9 cellular contexts compared by ENCODE assay signal in genomic region chr3:73623316-73623715, GRCh38. TPM values are rescaled to one million over a fixed set of nuclear protein-coding genes. Genes with fewer than 3 reads are reported as not detected.
DNase-seq lines count a peak whose midpoint lies in the region; ATAC-seq and TF ChIP-seq lines count a peak whose summit lies in the region.
"Had no signal": no experiment of that assay in that cellular context is flagged by ENCODE, and none has a peak within 500 bp of the region (broad histone marks: within the 10 kb centered on the region; RNA-seq: fewer than 3 reads in every experiment).

No MANE protein-coding gene starts in this region.

- no peak for TF ChIP-seq POLR2A in suprapubic skin (IDR thresholded peaks at IDR 0.05)

- H3K4me2 ChIP-seq in mesenchymal stem cell (ENCODE audit: low read length, poor library complexity, severe bottlenecking): peak overlapping the region; percentile 96

- H3K27ac ChIP-seq in ectodermal cell (ENCODE audit: insufficient read depth, low read depth, low read length, poor library complexity, severe bottlenecking) (no peak overlapping the region), mesenchymal stem cell (ENCODE audit: low read length, poor library complexity, severe bottlenecking) (no peak overlapping the region), suprapubic skin (peak overlapping the region; percentile 79)

- no peak for TF ChIP-seq CTCF in LNCaP clone FGC (IDR thresholded peaks at IDR 0.05; ENCODE audit: control insufficient read depth, extremely low read depth, insufficient read depth)
- TF ChIP-seq CTCF in suprapubic skin (IDR thresholded peaks at IDR 0.05): no peak
- TF ChIP-seq CTCF in natural killer cell (IDR thresholded peaks at IDR 0.05): no peak

- H2AK5ac ChIP-seq in mesenchymal stem cell (ENCODE audit: low read length, severe bottlenecking): no peak overlapping the region

- intact Hi-C loops in natural killer cell (cut with micrococcal nuclease): no loop called here

- H3K9me3 Mint-ChIP-seq in natural killer cell: peaks cover 0 to 5% of the 10 kb centered on the region in 2 donors

- no peaks in the 10 kb centered on the region for H3K36me3 Mint-ChIP-seq in natural killer cell

- H3K27me3 ChIP-seq in ectodermal cell (ENCODE audit: control insufficient read depth, insufficient read depth, low read length, poor library complexity, severe bottlenecking) (peaks cover 37% of the 10 kb centered on the region), mesenchymal stem cell (ENCODE audit: control insufficient read depth in 1 of 2, insufficient read depth in 1 of 2, low read length in 2 of 2) (no peaks in the 10 kb centered on the region), suprapubic skin (peaks cover 13% of the 10 kb centered on the region)

- no peaks in the 10 kb centered on the region for H3K36me3 ChIP-seq in ectodermal cell (ENCODE audit: control insufficient read depth, insufficient read depth, low read length)
- H3K36me3 ChIP-seq in mesenchymal stem cell (ENCODE audit: control insufficient read depth in 1 of 2, insufficient read depth in 2 of 2, low read depth in 1 of 2, low read length in 2 of 2): peaks cover 4 to 17% of the 10 kb centered on the region in 2 experiments
- H3K36me3 ChIP-seq in suprapubic skin: no peaks in the 10 kb centered on the region

- no peak overlapping the region for H3K14ac ChIP-seq in mesenchymal stem cell (ENCODE audit: low read length in 2 of 2)

- H3K9me3 ChIP-seq in ectodermal cell (ENCODE audit: control insufficient read depth, low read length): no peaks in the 10 kb centered on the region
- no peaks in the 10 kb centered on the region for H3K9me3 ChIP-seq in mesenchymal stem cell (ENCODE audit: control insufficient read depth, low read length)
- no peaks in the 10 kb centered on the region for H3K9me3 ChIP-seq in suprapubic skin

- peak overlapping the region; percentile 93 for H3K9ac ChIP-seq in mesenchymal stem cell (ENCODE audit: low read length)

- H3K23ac ChIP-seq in mesenchymal stem cell (ENCODE audit: low read length in 2 of 2): no peak overlapping the region

- no peak overlapping the region for H4K91ac ChIP-seq in mesenchymal stem cell (ENCODE audit: low read length)

- no peak for TF ChIP-seq EP300 in suprapubic skin (IDR thresholded peaks at IDR 0.05)

- H2AFZ ChIP-seq in mesenchymal stem cell (ENCODE audit: low read depth, low read length): no peak overlapping the region

- H3K27me3 Mint-ChIP-seq in natural killer cell (ENCODE audit: low read depth in 2 of 2): peaks cover 0 to 12% of the 10 kb centered on the region in 2 donors

- no peak overlapping the region for H2BK5ac ChIP-seq in mesenchymal stem cell (ENCODE audit: low read depth, low read length, poor library complexity, severe bottlenecking)

- DNase-seq in LNCaP clone FGC (ENCODE audit: low read depth): no peak
- peak; percentile 36 for DNase-seq in mesenchymal stem cell
- DNase-seq in suprapubic skin (ENCODE audit: low spot score in 2 of 2): no peak
- no peak for DNase-seq in natural killer cell
- DNase-seq in activated CD4-positive, CD25-positive, alpha-beta regulatory T cell treated with anti-CD3 and anti-CD28 coated beads, Interleukin-2, amount 50 U/mL, for 72 hours: no peak
- no peak for DNase-seq in stimulated activated CD4-positive, alpha-beta T cell treated with anti-CD3 and anti-CD28 coated beads, Interleukin-12 subunit alpha, Interleukin-12 subunit beta, amount 100 ng/mL, for 4 hours
- no peak for DNase-seq in NK-92 treated with Interleukin-12 subunit alpha and Interleukin-12 subunit beta, amount 100 ng/mL, for 24 hours (lab: John Stamatoyannopoulos, UW)
- DNase-seq: activated naive CD4-positive, alpha-beta T cell treated with anti-CD3 and anti-CD28 coated beads, Interleukin-2, amount 50 U/mL, for 16 hours had no signal

- no peak overlapping the region for H2BK15ac ChIP-seq in mesenchymal stem cell (ENCODE audit: low read depth, poor library complexity, severe bottlenecking)

- peaks cover 4% of the 10 kb centered on the region for H3K79me1 ChIP-seq in mesenchymal stem cell (replicated peaks; ENCODE audit: low read length, poor library complexity, severe bottlenecking)

- H3K4me1 ChIP-seq in ectodermal cell (ENCODE audit: control insufficient read depth, insufficient read depth, low read length): peaks cover 24% of the 10 kb centered on the region
- peaks cover 19% of the 10 kb centered on the region for H3K4me1 ChIP-seq in mesenchymal stem cell (ENCODE audit: control insufficient read depth, insufficient read depth, low read depth, low read length)
- peaks cover 43% of the 10 kb centered on the region for H3K4me1 ChIP-seq in suprapubic skin

- no peak overlapping the region for H3K4ac ChIP-seq in mesenchymal stem cell (ENCODE audit: low read depth in 1 of 2, low read length in 2 of 2)

- H3K4me3 ChIP-seq in LNCaP clone FGC (ENCODE audit: low read depth, low read length) (peak overlapping the region; percentile 33), ectodermal cell (ENCODE audit: insufficient read depth, low read depth, low read length) (peak overlapping the region; percentile 55), mesenchymal stem cell (ENCODE audit: insufficient read depth in 1 of 2, low read depth in 1 of 2, low read length in 2 of 2) (peak overlapping the region in 1 of 2 experiments; percentile 92), suprapubic skin (peak overlapping the region; percentile 74)

- H3K4me3 Mint-ChIP-seq in natural killer cell: no peak overlapping the region

- H3K4me1 Mint-ChIP-seq in natural killer cell: no peaks in the 10 kb centered on the region

- H3K27ac Mint-ChIP-seq in natural killer cell: no peak overlapping the region

- no peak overlapping the region for H2BK120ac ChIP-seq in mesenchymal stem cell (ENCODE audit: low read depth, low read length)

- peak overlapping the region in 1 of 2 experiments; percentile 100 for H3K18ac ChIP-seq in mesenchymal stem cell (ENCODE audit: low read depth in 1 of 2, low read length in 2 of 2)

- no peak for ATAC-seq in natural killer cell

- WGBS in ectodermal cell, 2 experiments: 59 to 60% methylated on average over 3 of the region's 3 CpGs
- 15% methylated on average over 3 of the region's 3 CpGs for WGBS in mesenchymal stem cell
- 16% methylated on average over 3 of the region's 3 CpGs for WGBS in suprapubic skin

- no peak overlapping the region for H2BK12ac ChIP-seq in mesenchymal stem cell (ENCODE audit: low read length in 2 of 2)

- H4K8ac ChIP-seq in mesenchymal stem cell (ENCODE audit: low read length): no peak overlapping the region

RNA-seq across cellular contexts. Expression of gene PDZRN3, which starts 1.4 kb away (rescaled TPM):
- polyA plus RNA-seq in ectodermal cell (2013, experiment 1 of 4): 9.3 TPM
- polyA plus RNA-seq in ectodermal cell (2013, experiment 2 of 4): 6.1 TPM
- polyA plus RNA-seq in ectodermal cell (2013, experiment 3 of 4): 7.9 TPM
- polyA plus RNA-seq in ectodermal cell (2013, experiment 4 of 4): 6.5 TPM
- 18.3 TPM for polyA plus RNA-seq in mesenchymal stem cell (2013, experiment 1 of 2)
- 17.2 TPM for polyA plus RNA-seq in mesenchymal stem cell (2013, experiment 2 of 2)
- 10 to 100 TPM in 3 of 4 donors, 1 to 10 TPM in 1; 9.2 to 33.3 (median 13.7) TPM for total RNA-seq in suprapubic skin
- total RNA-seq in natural killer cell: not detected

Comparison
In these comparisons a context has a peak if more than half of its experiments do, and no peak if none do; other contexts are left out.
1. RNA of gene PDZRN3, which starts 1.4 kb away (total RNA-seq): 9.2 to 33.3 TPM in suprapubic skin; not detected in natural killer cell; every median in the first group is over 10 times any median in the second.